20 cellular contexts compared by ENCODE assay signal in the genomic region with DNA sequence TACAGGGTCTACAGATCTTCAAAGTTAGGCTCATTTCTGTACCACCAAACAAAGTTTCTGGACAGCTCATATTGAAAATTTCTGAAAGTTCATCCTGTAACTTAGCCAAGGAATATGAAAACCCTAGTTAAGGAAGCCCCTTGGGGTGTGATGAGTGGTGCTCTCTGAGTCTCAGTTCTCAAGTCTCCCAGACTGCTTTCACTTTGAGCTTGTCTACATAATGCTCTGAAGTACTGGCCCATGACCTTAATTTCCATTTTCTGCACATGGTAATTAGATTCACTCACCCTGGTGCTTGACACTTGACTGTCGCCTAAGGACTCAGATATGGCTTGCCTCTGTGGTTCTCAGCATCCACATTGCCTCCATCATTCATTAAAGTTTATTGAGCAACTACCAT. TPM values are rescaled to one million over a fixed set of nuclear protein-coding genes. Genes with fewer than 3 reads are reported as not detected.
A peak's percentile ranks its signal among the peaks of the same experiment; 100 is the strongest.
DNase-seq lines count a peak whose midpoint lies in the region; ATAC-seq lines count a peak whose summit lies in the region.
"Had no signal": no experiment of that assay in that cellular context is flagged by ENCODE, and none has a peak within 500 bp of the region (broad histone marks: within the 10 kb centered on the region; RNA-seq: fewer than 3 reads in every experiment).

No MANE protein-coding gene starts in this region.

- ATAC-seq in GM18511 (IDR thresholded peaks at IDR 0.05; ENCODE audit: unreplicated experiment) (peak; percentile 87), GM21360 (IDR thresholded peaks at IDR 0.05; ENCODE audit: unreplicated experiment) (peak; percentile 78), HG02852 (IDR thresholded peaks at IDR 0.05; ENCODE audit: unreplicated experiment) (peak; percentile 90), HG03354 (IDR thresholded peaks at IDR 0.05; ENCODE audit: poor library complexity, severe bottlenecking, unreplicated experiment) (peak; percentile 87), right cardiac atrium (no peak)
- ATAC-seq: naive thymus-derived CD4-positive, alpha-beta T cell had no signal

- no peaks in the 10 kb centered on the region for H3K4me1 ChIP-seq in right cardiac atrium (ENCODE audit: control insufficient read depth, insufficient read depth, low read length)
- H3K4me1 ChIP-seq: Caco-2, left ventricle myocardium inferior, upper lobe of left lung had no signal

- no peak overlapping the region for H3K27ac ChIP-seq in right cardiac atrium (ENCODE audit: low read length)
- H3K27ac ChIP-seq: hepatocyte, KMS-11, left ventricle myocardium inferior, upper lobe of left lung had no signal

- no peak overlapping the region for H3K4me3 ChIP-seq in right cardiac atrium (ENCODE audit: low read length)
- H3K4me3 ChIP-seq: hepatocyte, left ventricle myocardium inferior, upper lobe of left lung had no signal

- no peaks in the 10 kb centered on the region for H3K27me3 ChIP-seq in right cardiac atrium (ENCODE audit: control insufficient read depth, insufficient read depth)
- H3K27me3 ChIP-seq: hepatocyte, upper lobe of left lung had no signal

- no peak for DNase-seq in GM19240 (ENCODE audit: insufficient read length, low spot score)
- DNase-seq in NCI-H1694 (lab: John Stamatoyannopoulos, UW) = no peak
- no peak for DNase-seq in right cardiac atrium
- no peak for DNase-seq in RPMI8226
- DNase-seq: activated CD4-positive, alpha-beta T cell treated with anti-CD3 and anti-CD28 coated beads, Interleukin-2, amount 10 ng/mL, durations not matched to agents 24 days and 14 days; activated T-cell treated with anti-CD3 and anti-CD28 coated beads, Interleukin-2, amount 50 U/mL, for 24 hours; Caco-2; GF-D8; left ventricle myocardium inferior; naive thymus-derived CD4-positive, alpha-beta T cell; NCI-H146; NCI-H526; T-helper 9 cell; upper lobe of left lung had no signal

- intact Hi-C loops in right cardiac atrium (cut with DNase I) = no loop called here

- WGBS in right cardiac atrium = 74% methylated on average over 1 of the region's 1 CpG

- H3K9me3 ChIP-seq in right cardiac atrium (ENCODE audit: control insufficient read depth, low read length) = no peaks in the 10 kb centered on the region
- H3K9me3 ChIP-seq: Caco-2, left ventricle myocardium inferior, upper lobe of left lung had no signal

RNA-seq across cellular contexts. Expression of gene SATB2, which starts 51.7 kb away (rescaled TPM):
- 1 to 10 TPM; 1.4 to 2.2 (median 1.9) TPM for total RNA-seq in right cardiac atrium
- 0.75 TPM for polyA plus RNA-seq in right cardiac atrium
- total RNA-seq: activated CD4-positive, alpha-beta T cell treated with anti-CD3 and anti-CD28 coated beads, Interleukin-2, amount 10 ng/mL, durations not matched to agents 24 days and 14 days had no signal
- polyA plus RNA-seq: naive thymus-derived CD4-positive, alpha-beta T cell had no signal

Comparison
In these comparisons a context has a peak if more than half of its experiments do, and no peak if none do; other contexts are left out.
1. ATAC-seq: peak in GM18511 (single experiment), GM21360 (single experiment), HG02852 (single experiment) and HG03354 (single experiment); none in right cardiac atrium (0 of 2).